29 cellular contexts compared by ENCODE assay signal in the genomic region with DNA sequence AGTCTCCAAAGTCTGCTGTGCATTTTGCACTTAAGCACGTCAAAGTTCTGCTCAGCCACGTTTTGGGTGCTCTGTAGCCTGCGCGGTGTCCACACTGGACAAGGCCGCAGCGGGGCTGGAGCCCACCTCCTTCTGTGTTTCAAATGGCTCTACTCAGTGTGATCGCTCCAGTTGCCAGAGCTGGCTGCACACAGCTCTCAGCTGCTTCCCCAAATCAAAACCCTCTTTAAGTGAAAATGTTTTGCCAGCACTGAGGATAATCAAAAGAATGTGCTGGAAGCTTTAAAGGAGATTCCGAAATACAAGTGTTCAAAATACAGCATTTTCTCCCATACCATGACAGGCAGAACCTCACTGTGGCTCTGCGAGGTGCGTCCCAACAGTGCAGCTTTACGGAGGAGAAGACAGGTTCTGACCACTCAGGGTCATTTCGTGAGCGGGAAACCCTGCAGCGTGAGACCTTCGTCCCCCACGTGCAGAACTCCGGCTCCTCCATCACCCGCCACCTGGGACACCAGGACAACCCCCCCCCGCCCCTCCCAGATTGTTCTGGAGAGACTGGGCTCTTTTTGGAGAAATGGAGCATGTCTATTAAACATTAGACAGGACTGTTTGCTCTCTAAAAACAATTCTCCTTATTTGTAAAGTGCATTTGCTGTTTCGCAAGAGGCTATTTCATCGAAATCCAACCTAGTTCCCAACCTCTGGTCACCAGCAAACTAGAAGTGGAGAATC. TPM values are rescaled to one million over a fixed set of nuclear protein-coding genes. Genes with fewer than 3 reads are reported as not detected.
DNase-seq lines count a peak whose midpoint lies in the region; ATAC-seq and TF ChIP-seq lines count a peak whose summit lies in the region.
"Had no signal": no experiment of that assay in that cellular context is flagged by ENCODE, and none has a peak within 500 bp of the region (broad histone marks: within the 10 kb centered on the region; RNA-seq: fewer than 3 reads in every experiment).

No MANE protein-coding gene starts in this region.

- H3K14ac ChIP-seq in trophoblast cell (ENCODE audit: low read length) = no peak overlapping the region
- H3K14ac ChIP-seq in H9 (ENCODE audit: insufficient read depth, low read length) = no peak overlapping the region

- no peaks in the 10 kb centered on the region for H3K9me3 ChIP-seq in left lung
- H3K9me3 ChIP-seq in trophoblast cell (ENCODE audit: insufficient read depth, low read depth, low read length) = peaks cover 6% of the 10 kb centered on the region
- no peaks in the 10 kb centered on the region for H3K9me3 ChIP-seq in H9 (ENCODE audit: control insufficient read depth, low read depth, low read length)
- H3K9me3 ChIP-seq: BE2C, lower lobe of right lung, stomach, transverse colon had no signal

- no peak overlapping the region for H3K4me2 ChIP-seq in trophoblast cell (ENCODE audit: low read length)
- no peak overlapping the region for H3K4me2 ChIP-seq in H9 (ENCODE audit: insufficient read depth, insufficient read length, low read length)
- H3K4me2 ChIP-seq in GM23338 = no peak overlapping the region

- H2BK120ac ChIP-seq in trophoblast cell (ENCODE audit: insufficient read depth, low read length, poor library complexity) (no peak overlapping the region), H9 (ENCODE audit: low read depth, low read length, poor library complexity, severe bottlenecking) (no peak overlapping the region)

- no peaks in the 10 kb centered on the region for H3K27me3 ChIP-seq in left lung
- no peaks in the 10 kb centered on the region for H3K27me3 ChIP-seq in trophoblast cell (ENCODE audit: insufficient read depth, low read length)
- no peaks in the 10 kb centered on the region for H3K27me3 ChIP-seq in H9 (ENCODE audit: insufficient read depth, low read length)
- no peaks in the 10 kb centered on the region for H3K27me3 ChIP-seq in GM23338 (ENCODE audit: insufficient read depth)
- H3K27me3 ChIP-seq: BE2C, stomach, transverse colon had no signal

- H3K27ac Mint-ChIP-seq in WTC11 (0 out of 2 replicates have a peak overlapping the region, but pooled peaks have one; percentile 36), H9 (peak overlapping the region in 1 of 3 experiments; percentile 61; a peak in 1 of 7 replicates), GM23338 (no peak overlapping the region)
- H3K27ac Mint-ChIP-seq: activated T-cell treated with anti-CD3 and anti-CD28 coated beads, Interleukin-2, amount 50 U/mL, for 72 hours; natural killer cell treated with Interleukin-12 subunit alpha and Interleukin-12 subunit beta and Interleukin-15 and Interleukin-18, amount 100 ng/mL, for 72 hours had no signal

- peak; percentile 52 for DNase-seq in GM03348 (ENCODE audit: low spot score)
- DNase-seq in WTC11 (ENCODE audit: low spot score) = no peak
- DNase-seq in left lung = no peak
- no peak for DNase-seq in trophoblast cell
- no peak for DNase-seq in H9
- no peak for DNase-seq in NK-92 treated with Interleukin-12 subunit alpha and Interleukin-12 subunit beta, amount 100 ng/mL, for 24 hours (lab: John Stamatoyannopoulos, UW)
- DNase-seq in GM23338 (ENCODE audit: low spot score) = no peak
- DNase-seq: ACHN; activated CD4-positive, alpha-beta T cell treated with anti-CD3 and anti-CD28 coated beads for 48 hours; activated T-cell treated with anti-CD3 and anti-CD28 coated beads, Interleukin-2, amount 50 U/mL, for 72 hours; BE2C; CD8-positive, alpha-beta memory T cell; central memory CD4-positive, alpha-beta T cell; cortex of kidney; erythroblast; foreskin melanocyte; HCEC 1CT; lower lobe of right lung; NCI-H1436 treated with DMSO at 0.1 percent for 48 hours; NCI-H226; NCI-H526 treated with DMSO at 0.1 percent for 48 hours; SIG-M5; stomach; T-helper 9 cell had no signal

- H3K4me3 ChIP-seq in left lung (no peak overlapping the region), trophoblast cell (ENCODE audit: low read depth, low read length) (no peak overlapping the region), GM23338 (no peak overlapping the region)
- H3K4me3 ChIP-seq: lower lobe of right lung, stomach, transverse colon had no signal

- H2BK15ac ChIP-seq in H9 (ENCODE audit: low read depth, low read length) = no peak overlapping the region

- POLR2A ChIA-PET in WTC11 (lab: Charles Lee) = interaction anchor here (0.6 kb wide), 1 partner anchor 1441 kb away, joined by 10 read pairs; no protein-coding TSS in a partner anchor

- H3K4ac ChIP-seq in trophoblast cell (ENCODE audit: low read depth, low read length) (no peak overlapping the region), H9 (ENCODE audit: low read depth, low read length) (no peak overlapping the region)

- H3F3A ChIP-seq in GM23338 (replicated peaks; ENCODE audit: low read depth) = peaks cover 2% of the 10 kb centered on the region; the same call in 1 of the 2 replicates

- H2AK5ac ChIP-seq in trophoblast cell (ENCODE audit: low read length) (no peak overlapping the region), H9 (ENCODE audit: insufficient read length, low read length) (no peak overlapping the region)

- H3K27me3 Mint-ChIP-seq in WTC11 (ENCODE audit: low read depth) = no peaks in the 10 kb centered on the region
- no peaks in the 10 kb centered on the region for H3K27me3 Mint-ChIP-seq in H9 (ENCODE audit: low read depth)
- peaks cover 7% of the 10 kb centered on the region for H3K27me3 Mint-ChIP-seq in GM23338 (ENCODE audit: insufficient read depth, low read depth, poor library complexity)
- H3K27me3 Mint-ChIP-seq: CD8-positive, alpha-beta memory T cell; natural killer cell treated with Interleukin-12 subunit alpha and Interleukin-12 subunit beta and Interleukin-15 and Interleukin-18, amount 100 ng/mL, for 72 hours had no signal

- H3K23ac ChIP-seq in trophoblast cell (ENCODE audit: low read length) = peak overlapping the region; percentile 33
- no peak overlapping the region for H3K23ac ChIP-seq in H9 (ENCODE audit: insufficient read length, low read depth, low read length)

- no peaks in the 10 kb centered on the region for H3K23me2 ChIP-seq in H9 (ENCODE audit: insufficient read length, low read depth, low read length, poor library complexity, severe bottlenecking)

- H3K4me1 Mint-ChIP-seq in WTC11 (peaks cover 12% of the 10 kb centered on the region), H9 (peaks cover 0 to 3% of the 10 kb centered on the region in 2 experiments; a peak in 1 of 4 replicates), GM23338 (peaks cover 3% of the 10 kb centered on the region; the same call in 2 of the 3 replicates)
- H3K4me1 Mint-ChIP-seq: CD8-positive, alpha-beta memory T cell had no signal

- no peak overlapping the region for H3K4me3 Mint-ChIP-seq in WTC11
- H3K4me3 Mint-ChIP-seq in H9 = no peak overlapping the region
- H3K4me3 Mint-ChIP-seq in GM23338 = no peak overlapping the region
- H3K4me3 Mint-ChIP-seq: activated T-cell treated with anti-CD3 and anti-CD28 coated beads, Interleukin-2, amount 50 U/mL, for 72 hours; CD8-positive, alpha-beta memory T cell; natural killer cell treated with Interleukin-12 subunit alpha and Interleukin-12 subunit beta and Interleukin-15 and Interleukin-18, amount 100 ng/mL, for 72 hours had no signal

- H3K27ac ChIP-seq in left lung (no peak overlapping the region), trophoblast cell (ENCODE audit: low read depth, low read length) (no peak overlapping the region), H9 (ENCODE audit: insufficient read length, low read depth, low read length) (no peak overlapping the region), GM23338 (ENCODE audit: low read depth) (no peak overlapping the region)
- H3K27ac ChIP-seq: HL-60, lower lobe of right lung, parathyroid adenoma, stomach had no signal

- H4K91ac ChIP-seq in trophoblast cell (ENCODE audit: low read depth, low read length) (no peak overlapping the region), H9 (ENCODE audit: insufficient read length, low read depth, low read length) (no peak overlapping the region)

- no peaks in the 10 kb centered on the region for H3K9me2 ChIP-seq in GM23338 (ENCODE audit: insufficient read depth)

- H3K79me1 ChIP-seq in trophoblast cell (ENCODE audit: low read length) (no peaks in the 10 kb centered on the region), H9 (ENCODE audit: insufficient read depth, low read depth, low read length, poor library complexity, severe bottlenecking) (peaks cover 4% of the 10 kb centered on the region)

- H4K5ac ChIP-seq in H9 (ENCODE audit: insufficient read length, low read depth, low read length) = no peak overlapping the region

- H3K36me3 Mint-ChIP-seq in WTC11 = peaks cover 29% of the 10 kb centered on the region
- H3K36me3 Mint-ChIP-seq in H9 (ENCODE audit: insufficient read depth in 1 of 3, low read depth in 3 of 3) = peaks cover 16 to 25% (median 17%) of the 10 kb centered on the region in 3 experiments
- peaks cover 34% of the 10 kb centered on the region for H3K36me3 Mint-ChIP-seq in GM23338 (ENCODE audit: low read depth)
- H3K36me3 Mint-ChIP-seq: natural killer cell treated with Interleukin-12 subunit alpha and Interleukin-12 subunit beta and Interleukin-15 and Interleukin-18, amount 100 ng/mL, for 72 hours had no signal

- H2AFZ ChIP-seq in trophoblast cell (ENCODE audit: insufficient read depth, low read length, poor library complexity) (no peak overlapping the region), H9 (ENCODE audit: low read length) (no peak overlapping the region), GM23338 (no peak overlapping the region)
- H2AFZ ChIP-seq: parathyroid adenoma had no signal

- H3K56ac ChIP-seq in H9 (ENCODE audit: insufficient read length, low read depth, low read length) = no peak overlapping the region

- intact Hi-C loops in left lung (cut with DNase I) = no loop called here

- H3K36me3 ChIP-seq in left lung = no peaks in the 10 kb centered on the region
- peaks cover 0 to 2% of the 10 kb centered on the region in 2 experiments for H3K36me3 ChIP-seq in trophoblast cell (ENCODE audit: control insufficient read depth in 1 of 2, insufficient read depth in 2 of 2, low read length in 2 of 2)
- H3K36me3 ChIP-seq in GM23338 (ENCODE audit: insufficient read depth) = no peaks in the 10 kb centered on the region
- H3K36me3 ChIP-seq: BE2C, lower lobe of right lung, stomach, transverse colon had no signal

- no peak overlapping the region for H4K12ac ChIP-seq in trophoblast cell (ENCODE audit: low read depth, low read length)

- H3K4me1 ChIP-seq in left lung = peaks cover 0 to 4% of the 10 kb centered on the region in 2 donors
- no peaks in the 10 kb centered on the region for H3K4me1 ChIP-seq in trophoblast cell (ENCODE audit: control insufficient read depth in 1 of 2, insufficient read depth in 2 of 2, low read length in 2 of 2)
- no peaks in the 10 kb centered on the region; the same call in 1 of the 2 replicates for H3K4me1 ChIP-seq in H9 (ENCODE audit: insufficient read depth, low read length)
- peaks cover 4% of the 10 kb centered on the region for H3K4me1 ChIP-seq in GM23338 (ENCODE audit: insufficient read depth)
- H3K4me1 ChIP-seq: BE2C, parathyroid adenoma had no signal

- H2BK20ac ChIP-seq in H9 (ENCODE audit: low read depth, low read length, poor library complexity, severe bottlenecking) = no peak overlapping the region

- WGBS in trophoblast cell (ENCODE audit: extremely low coverage, insufficient coverage, insufficient read length) = no CpG with 5 or more reads among the region's 21 CpGs
- WGBS in H9 (ENCODE audit: extremely low coverage, insufficient read length, low lambda C conversion rate) = no CpG with 5 or more reads among the region's 21 CpGs

- H4K20me1 ChIP-seq in H9 (ENCODE audit: control insufficient read depth, insufficient read depth, insufficient read length) (peaks cover 2% of the 10 kb centered on the region), GM23338 (replicated peaks; ENCODE audit: insufficient read depth) (peaks cover 32% of the 10 kb centered on the region)

- H3T11ph ChIP-seq in H9 (ENCODE audit: low read length) = no peak overlapping the region

- H3K18ac ChIP-seq in trophoblast cell (ENCODE audit: low read length) (no peak overlapping the region), H9 (ENCODE audit: insufficient read length, low read depth, low read length) (no peak overlapping the region)

- H3K9ac ChIP-seq in trophoblast cell (ENCODE audit: low read length) (no peak overlapping the region), H9 (ENCODE audit: extremely low read depth, insufficient read length, low read length) (no peak overlapping the region)
- H3K9ac ChIP-seq: parathyroid adenoma had no signal

- no peaks in the 10 kb centered on the region for H3K79me2 ChIP-seq in trophoblast cell (ENCODE audit: control insufficient read depth, insufficient read depth, low read length, poor library complexity)
- H3K79me2 ChIP-seq in H9 (ENCODE audit: insufficient read depth, low read length) = peaks cover 3% of the 10 kb centered on the region; the same call in 1 of the 2 replicates
- peaks cover 96% of the 10 kb centered on the region for H3K79me2 ChIP-seq in GM23338 (replicated peaks; ENCODE audit: insufficient read depth)
- H3K79me2 ChIP-seq: parathyroid adenoma had no signal

- H2BK12ac ChIP-seq in trophoblast cell (ENCODE audit: low read length) = no peak overlapping the region
- H2BK12ac ChIP-seq in H9 (ENCODE audit: insufficient read length, low read depth, low read length) = no peak overlapping the region

- no peak overlapping the region for H4K8ac ChIP-seq in trophoblast cell (ENCODE audit: low read depth, low read length)
- H4K8ac ChIP-seq in H9 (replicated peaks; ENCODE audit: insufficient read length, low read depth, low read length) = no peak overlapping the region

- ATAC-seq in WTC11 (no peak), left lung (peak; percentile 46), HG03175 (IDR thresholded peaks at IDR 0.05; ENCODE audit: unreplicated experiment) (no peak), GM23338 (no peak)
- ATAC-seq: activated T-cell treated with anti-CD3 and anti-CD28 coated beads, Interleukin-2, amount 50 U/mL, for 72 hours; natural killer cell treated with Interleukin-12 subunit alpha and Interleukin-12 subunit beta and Interleukin-15 and Interleukin-18, amount 100 ng/mL, for 72 hours had no signal

- TF ChIP-seq CTCF in WTC11 (IDR thresholded peaks at IDR 0.05) (no peak), left lung (IDR thresholded peaks at IDR 0.05) (no peak), H9 (conservative IDR thresholded peaks at IDR 0.05) (no peak), GM23338 (conservative IDR thresholded peaks at IDR 0.05; ENCODE audit: low read depth in 2 of 2) (no peak)

- H2BK5ac ChIP-seq in trophoblast cell (ENCODE audit: low read depth, low read length, poor library complexity) (no peak overlapping the region), H9 (ENCODE audit: insufficient read length, low read length) (no peak overlapping the region)

- CTCF ChIA-PET in WTC11 (lab: Charles Lee) = interaction anchor here (3.3 kb wide), 1 partner anchor 11 kb away, joined by 23 read pairs; no protein-coding TSS in a partner anchor

- H3K9me3 Mint-ChIP-seq in WTC11 = peaks cover 14% of the 10 kb centered on the region
- peaks cover 0 to 3% of the 10 kb centered on the region in 2 experiments; a peak in 2 of 5 replicates for H3K9me3 Mint-ChIP-seq in H9
- H3K9me3 Mint-ChIP-seq in GM23338 = peaks cover 10% of the 10 kb centered on the region
- H3K9me3 Mint-ChIP-seq: CD8-positive, alpha-beta memory T cell; natural killer cell treated with Interleukin-12 subunit alpha and Interleukin-12 subunit beta and Interleukin-15 and Interleukin-18, amount 100 ng/mL, for 72 hours had no signal

RNA-seq across cellular contexts. Expression of a gene that starts 16.6 kb away (rescaled TPM):
- total RNA-seq in WTC11 (2021) = 89.8 to 96.1 TPM (median 90.4 TPM) in 3 replicates
- total RNA-seq in left lung = 10 to 100 TPM; 28.6 to 49.1 TPM
- polyA plus RNA-seq in trophoblast cell (2013) = 12.9 and 13.9 TPM in 2 replicates
- total RNA-seq in H9 (2021) = 82.7 and 85.8 TPM in 2 replicates
- total RNA-seq in GM23338 (2014; rRNA removed; shearing (Covaris generic)) = 93.5 and 104 TPM in 2 replicates
- 15.2 and 16.7 TPM in 2 replicates for polyA plus RNA-seq in GM23338 (2016; fragmentation: Nextera tagmentation; extraction: Ambion mirVana)

RNA-seq across cellular contexts. Expression of a gene that starts 17.4 kb away (rescaled TPM):
- total RNA-seq in WTC11 (2021) (15.1 to 16.3 TPM (median 15.2 TPM) in 3 replicates), left lung (1 to 10 TPM; 8.0 to 8.4 TPM), H9 (2021) (7.8 and 8.9 TPM in 2 replicates)
- polyA plus RNA-seq in trophoblast cell (2013) = 1.3 TPM in 2 replicates
- total RNA-seq in GM23338 (2014; rRNA removed; shearing (Covaris generic)) = 7.1 and 8.1 TPM in 2 replicates
- polyA plus RNA-seq in GM23338 (2016; fragmentation: Nextera tagmentation; extraction: Ambion mirVana) = 6.7 and 7.6 TPM in 2 replicates
- polyA plus RNA-seq: CD8-positive, alpha-beta memory T cell had no signal
